Comparison of ENCODE assay signal across 8 cellular contexts in genomic region chr17:68794636-68795503, GRCh38.
DNase-seq lines count a peak whose midpoint lies in the region; ATAC-seq and TF ChIP-seq lines count a peak whose summit lies in the region.

No MANE protein-coding gene starts in this region.

- H3K9me3 ChIP-seq in CD8-positive, alpha-beta T cell (ENCODE audit: low read length) = no peaks in the 10 kb centered on the region
- H3K9me3 ChIP-seq in HUES64 (ENCODE audit: insufficient read depth, low read depth, low read length) = no peaks in the 10 kb centered on the region

- H3K27ac ChIP-seq in CD8-positive, alpha-beta T cell (ENCODE audit: low read depth, low read length) = no peak overlapping the region
- H3K27ac ChIP-seq in HUES64 (ENCODE audit: low read depth, low read length) = 0 out of 2 replicates have a peak overlapping the region, but pooled peaks have one; percentile 35
- peak overlapping the region; percentile 94 for H3K27ac ChIP-seq in substantia nigra (ENCODE audit: low read depth, low read length, poor library complexity, severe bottlenecking)

- no peaks in the 10 kb centered on the region for H3K36me3 Mint-ChIP-seq in CD8-positive, alpha-beta T cell

- H3K4me1 Mint-ChIP-seq in CD8-positive, alpha-beta T cell (ENCODE audit: low read depth) = peaks cover 5% of the 10 kb centered on the region

- no peaks in the 10 kb centered on the region for H3K4me1 ChIP-seq in CD8-positive, alpha-beta T cell (ENCODE audit: insufficient read depth, low read length)
- peaks cover 26% of the 10 kb centered on the region for H3K4me1 ChIP-seq in HUES64 (ENCODE audit: insufficient read depth, low read length)

- in situ Hi-C loops in astrocyte of the cerebellum (cut with HindIII; ENCODE audit: low sequenced_read_pairs) = no loop called here

- H3K9me3 Mint-ChIP-seq in CD8-positive, alpha-beta T cell = no peaks in the 10 kb centered on the region

- intact Hi-C loops in CD8-positive, alpha-beta T cell (cut with DNase I, micrococcal nuclease) = no loop called here

- CTCF ChIA-PET in CD8-positive, alpha-beta T cell (lab: Charles Lee) = interaction anchor here (1.0 kb wide), 1 partner anchor 452 kb away, joined by 3 read pairs; no protein-coding TSS in a partner anchor

- no peak overlapping the region for H3K4me3 Mint-ChIP-seq in CD8-positive, alpha-beta T cell

- ATAC-seq in CD8-positive, alpha-beta T cell = no peak
- ATAC-seq in GM19395 (IDR thresholded peaks at IDR 0.05; ENCODE audit: unreplicated experiment) (no peak), HG02981 (IDR thresholded peaks at IDR 0.05; ENCODE audit: unreplicated experiment) (no peak)

- TF ChIP-seq CTCF in CD8-positive, alpha-beta T cell (IDR thresholded peaks at IDR 0.05) = no peak
- TF ChIP-seq CTCF in astrocyte of the cerebellum (IDR thresholded peaks at IDR 0.05; ENCODE audit: low read depth, low read length, missing control alignments) = peak; percentile 47

- H3K4me3 ChIP-seq in CD8-positive, alpha-beta T cell (ENCODE audit: low read depth, low read length) = no peak overlapping the region
- H3K4me3 ChIP-seq in HUES64 (ENCODE audit: low read length) (no peak overlapping the region), astrocyte of the cerebellum (ENCODE audit: low read depth, low read length) (no peak overlapping the region)

- DNase-seq in CD8-positive, alpha-beta T cell = no peak
- DNase-seq in astrocyte of the cerebellum (ENCODE audit: low read depth) = peak; percentile 42
- peak; percentile 73 for DNase-seq in iris pigment epithelial cell (ENCODE audit: low read depth)
- DNase-seq in substantia nigra (lab: John Stamatoyannopoulos, UW) = peak in 39 of 49 donors; percentile 7 to 83 (median 53)
- no peak for DNase-seq in NCI-H2107 treated with DMSO at 0.1 percent for 48 hours (lab: John Stamatoyannopoulos, UW; ENCODE audit: unreplicated experiment)

- 97% methylated on average over 6 of the region's 6 CpGs for WGBS in HUES64

- H3K27me3 Mint-ChIP-seq in CD8-positive, alpha-beta T cell (ENCODE audit: low read depth) = peaks cover 12% of the 10 kb centered on the region

- POLR2A ChIA-PET in CD8-positive, alpha-beta T cell (lab: Charles Lee) = no interaction called here

- H3K27ac Mint-ChIP-seq in CD8-positive, alpha-beta T cell = peak overlapping the region; percentile 10

- no peak overlapping the region for H3K9ac ChIP-seq in HUES64 (ENCODE audit: low read depth, low read length)

- H3K27me3 ChIP-seq in CD8-positive, alpha-beta T cell (ENCODE audit: insufficient read depth, low read length) = no peaks in the 10 kb centered on the region
- H3K27me3 ChIP-seq in HUES64 (ENCODE audit: insufficient read depth, low read length) = no peaks in the 10 kb centered on the region

- no peaks in the 10 kb centered on the region for H3K36me3 ChIP-seq in CD8-positive, alpha-beta T cell (ENCODE audit: insufficient read depth, low read length)
- no peaks in the 10 kb centered on the region for H3K36me3 ChIP-seq in HUES64 (ENCODE audit: insufficient read depth, low read length)

Comparison
In these comparisons a context has a peak if more than half of its experiments do, and no peak if none do; other contexts are left out.
1. DNase-seq: peak in astrocyte of the cerebellum (single experiment), iris pigment epithelial cell (single experiment) and substantia nigra (39 of 49); none in CD8-positive, alpha-beta T cell (0 of 7) and NCI-H2107 treated with DMSO at 0.1 percent for 48 hours (single experiment).